ENCODE assay signal across 9 cellular contexts in genomic region chr3:170410428-170411029, GRCh38. TPM values are rescaled to one million over a fixed set of nuclear protein-coding genes. Genes with fewer than 3 reads are reported as not detected.
A peak's percentile ranks its signal among the peaks of the same experiment; 100 is the strongest.
DNase-seq lines count a peak whose midpoint lies in the region; TF ChIP-seq lines count a peak whose summit lies in the region.
"Had no signal": no experiment of that assay in that cellular context is flagged by ENCODE, and none has a peak within 500 bp of the region (broad histone marks: within the 10 kb centered on the region; RNA-seq: fewer than 3 reads in every experiment).

No MANE protein-coding gene starts in this region.

- peak; percentile 25 for TF ChIP-seq CTCF in coronary artery (IDR thresholded peaks at IDR 0.05)

- no peak overlapping the region for H3K27ac ChIP-seq in coronary artery
- H3K27ac ChIP-seq: BLaER1 treated with 17β-estradiol and CSF1 and Interleukin-3, amounts not matched to agents 10 nM and 100 nM had no signal

- no peak overlapping the region for H3K4me3 ChIP-seq in coronary artery
- H3K4me3 ChIP-seq: BLaER1 treated with 17β-estradiol and CSF1 and Interleukin-3, amounts not matched to agents 10 nM and 100 nM had no signal

- DNase-seq in NCI-H2081 (lab: John Stamatoyannopoulos, UW) (peak; percentile 55 to 56), NCI-H2081 treated with DMSO at 0.1 percent for 48 hours (lab: John Stamatoyannopoulos, UW) (no peak), NCI-H2196 (lab: John Stamatoyannopoulos, UW; ENCODE audit: unreplicated experiment) (peak; percentile 55), coronary artery (ENCODE audit: low spot score) (no peak), pons (ENCODE audit: low spot score) (peak; percentile 74), H4 (ENCODE audit: low spot score) (no peak), HK-2 (ENCODE audit: unreplicated experiment) (no peak)
- DNase-seq in stimulated activated CD8-positive, alpha-beta memory T cell treated with anti-CD3 and anti-CD28 coated beads, Interleukin-4, amount 100 ng/mL, for 48 hours = no peak

RNA-seq across cellular contexts. Expression of gene CLDN11, which starts 8.1 kb away (rescaled TPM):
- total RNA-seq in H4 (2014; rRNA removed; shearing (Covaris generic)) = 0.06 TPM in 1 of 2 replicates, not detected in the other

RNA-seq across cellular contexts. Expression of gene SKIL, which starts 53.0 kb away (rescaled TPM):
- 36.4 and 43.0 TPM in 2 replicates for total RNA-seq in H4 (2014; rRNA removed; shearing (Covaris generic))

Comparison
In these comparisons a context has a peak if more than half of its experiments do, and no peak if none do; other contexts are left out.
1. DNase-seq: peak in NCI-H2081 (2 of 2), NCI-H2196 (single experiment) and pons (single experiment); none in NCI-H2081 treated with DMSO at 0.1 percent for 48 hours (single experiment), coronary artery (single experiment), stimulated activated CD8-positive, alpha-beta memory T cell treated with anti-CD3 and anti-CD28 coated beads, Interleukin-4, amount 100 ng/mL, for 48 hours (single experiment), H4 (single experiment) and HK-2 (single experiment).